In the genomic region with DNA sequence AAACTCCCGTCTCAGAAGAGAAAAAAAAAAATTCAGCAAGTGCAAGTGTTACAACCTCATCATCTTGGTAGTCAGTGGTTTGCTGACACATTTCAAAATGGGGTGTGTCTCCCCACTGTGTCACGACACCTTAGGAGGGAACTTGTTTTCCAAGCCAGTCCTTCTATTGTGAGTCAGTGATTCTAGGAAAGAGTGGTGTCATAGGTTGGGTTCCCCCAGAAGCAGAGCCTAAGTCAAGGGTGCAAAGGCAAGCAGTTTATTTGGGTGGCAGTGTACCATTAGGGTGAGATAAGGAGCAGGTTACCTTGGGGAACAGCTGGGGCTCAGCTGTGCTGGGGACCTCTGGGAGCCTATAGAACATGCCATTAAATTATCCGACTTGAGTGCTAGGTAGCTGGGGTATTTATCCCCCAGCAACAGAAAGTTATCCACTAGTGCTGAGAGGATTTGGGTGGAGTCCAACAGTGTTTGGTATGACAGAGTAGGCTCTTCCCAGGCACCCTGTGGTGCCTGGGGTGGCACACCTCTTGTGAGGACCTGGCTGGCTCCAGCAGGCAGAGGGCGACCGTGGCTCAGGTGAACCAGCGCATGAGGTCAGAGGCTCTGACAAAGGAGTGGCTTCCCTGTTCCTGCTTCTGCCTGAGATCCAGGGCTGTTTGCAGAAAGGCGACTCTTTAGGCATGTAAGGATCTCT, we compare ENCODE assay signal across 8 cellular contexts. TPM values are rescaled to one million over a fixed set of nuclear protein-coding genes. Genes with fewer than 3 reads are reported as not detected.
DNase-seq lines count a peak whose midpoint lies in the region; ATAC-seq lines count a peak whose summit lies in the region.

No MANE protein-coding gene starts in this region.

- ATAC-seq in HG03565 (IDR thresholded peaks at IDR 0.05; ENCODE audit: unreplicated experiment) (no peak), HG03280 (IDR thresholded peaks at IDR 0.05; ENCODE audit: unreplicated experiment) (no peak), HG02884 (IDR thresholded peaks at IDR 0.05; ENCODE audit: unreplicated experiment) (no peak), GM21717 (IDR thresholded peaks at IDR 0.05; ENCODE audit: unreplicated experiment) (no peak)

- peak; percentile 57 for DNase-seq in D341Med (ENCODE audit: low spot score)
- DNase-seq in MV-4-11 (lab: John Stamatoyannopoulos, UW), result peak; percentile 31
- DNase-seq in activated T-cell treated with anti-CD3 and anti-CD28 coated beads, Interleukin-2, amount 50 U/mL, for 48 hours, result peak; percentile 54 to 63
- DNase-seq in myocyte (ENCODE audit: low read depth), result peak; percentile 76

RNA-seq across cellular contexts. Expression of a gene that starts 41.7 kb away (rescaled TPM):
- total RNA-seq in myocyte, result 10.4 and 11.2 TPM in 2 replicates
- polyA plus RNA-seq in myocyte (2012), result 11.1 TPM

RNA-seq across cellular contexts. Expression of a gene that starts 47.7 kb away (rescaled TPM):
- total RNA-seq in myocyte, result not detected in 2 replicates
- polyA plus RNA-seq in myocyte (2012), result not detected
